24 cellular contexts compared by ENCODE assay signal in genomic region chr1:203002951-203003350, GRCh38. TPM values are rescaled to one million over a fixed set of nuclear protein-coding genes. Genes with fewer than 3 reads are reported as not detected.
"Had no signal": no experiment of that assay in that cellular context is flagged by ENCODE, and none has a peak within 500 bp of the region (broad histone marks: within the 10 kb centered on the region; RNA-seq: fewer than 3 reads in every experiment).

No MANE protein-coding gene starts in this region.

- FAIRE-seq: HTR-8/SVneo, RCC 7860 had no signal

- H3K9me3 ChIP-seq: MG63, SJSA1 had no signal

- H3K36me3 ChIP-seq: MG63 had no signal

- H3K27ac ChIP-seq: HL-60, SJSA1, SK-N-MC had no signal

- ATAC-seq: T-cell had no signal

- H3K4me3 ChIP-seq: MG63, SJSA1, SK-N-MC had no signal

- DNase-seq: Karpas-422, KG1, MG63, NCI-H1092, NCI-H1105 treated with DMSO at 0.1 percent for 48 hours, NCI-H1417 treated with DMSO at 0.1 percent for 48 hours, NCI-H146, NCI-H1694 treated with DMSO at 0.1 percent for 48 hours, NCI-H1930, NCI-H2081, NCI-H2107, NCI-H2227 treated with DMSO at 0.1 percent for 48 hours, NCI-H524, NCI-H526 treated with DMSO at 0.1 percent for 48 hours, NCI-H748 treated with DMSO at 0.1 percent for 48 hours, Right ventricle myocardium superior, RPMI8226, SIG-M5, T-cell had no signal

RNA-seq across cellular contexts. Expression of gene PPFIA4, which starts 23.3 kb away (rescaled TPM):
- total RNA-seq: SJSA1 had no signal
